ENCODE assay signal across 1 cellular context in the genomic region with DNA sequence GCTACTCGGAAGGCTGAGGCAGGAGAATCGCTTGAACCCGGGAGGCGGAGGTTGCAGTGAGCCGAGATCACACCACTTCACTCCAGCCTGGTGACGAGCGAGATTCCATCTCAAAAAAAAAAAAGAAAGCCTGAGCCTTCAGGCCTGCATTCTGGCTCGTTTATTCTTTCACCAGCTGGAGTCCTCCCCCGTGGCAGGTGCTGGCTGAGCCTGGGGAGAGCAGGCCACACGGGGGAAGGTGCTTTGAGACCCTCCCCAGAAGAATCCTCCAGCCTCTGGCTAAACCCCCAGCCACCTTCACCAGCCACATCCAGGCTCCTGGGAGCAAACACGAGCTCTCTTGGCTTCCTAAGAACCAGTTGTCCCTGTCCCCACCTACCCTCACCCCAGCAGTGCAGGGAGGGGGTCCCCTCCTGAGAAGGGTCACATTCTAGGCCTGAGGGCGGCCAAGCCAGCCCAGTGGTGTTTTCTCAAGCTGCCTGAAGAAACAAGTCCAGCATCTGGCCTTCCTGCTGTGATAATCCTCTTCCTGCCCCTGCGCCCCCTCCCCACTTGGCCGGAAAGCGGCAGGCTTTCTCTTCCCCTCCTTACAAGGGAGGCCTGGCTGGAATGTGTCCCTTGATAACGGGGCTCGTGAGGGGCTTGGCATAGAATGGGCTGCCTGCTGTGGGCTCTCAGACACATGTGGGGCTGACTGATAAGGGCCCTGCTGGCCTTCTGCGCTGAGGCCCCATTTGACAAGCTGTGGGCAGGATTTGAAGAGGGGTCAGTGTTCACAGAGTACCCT.
TF ChIP-seq lines count a peak whose summit lies in the region.

No MANE protein-coding gene starts in this region.

TF ChIP-seq in K562, 482 proteins besides CTCF, POLR2A, EP300 and RAD21 (continued from another document and continues in another):
- TF ChIP-seq CHAMP1 (IDR thresholded peaks at IDR 0.05) (peak; percentile 94), GABPB1 (CRISPR knock-in tag; IDR thresholded peaks at IDR 0.05) (peak; percentile 94), ZFP30 (CRISPR knock-in tag; IDR thresholded peaks at IDR 0.05; ENCODE audit: borderline replicate concordance) (no peak), ZSCAN29 (IDR thresholded peaks at IDR 0.05) (no peak), MITF (IDR thresholded peaks at IDR 0.05) (peak; percentile 98), ZNF445 (CRISPR knock-in tag; IDR thresholded peaks at IDR 0.05; ENCODE audit: low read depth) (no peak), ZNF140 (CRISPR knock-in tag; IDR thresholded peaks at IDR 0.05) (no peak), TBL1XR1 (IDR thresholded peaks at IDR 0.05; ENCODE audit: low read length in 2 of 2) (peak; percentile 79 to 92), ZNF175 (CRISPR knock-in tag; IDR thresholded peaks at IDR 0.05; ENCODE audit: low read depth) (peak; percentile 87), RBM15 (IDR thresholded peaks at IDR 0.05; ENCODE audit: insufficient read depth, low read length) (no peak), ZZZ3 (IDR thresholded peaks at IDR 0.05) (no peak; the same call in 1 of the 2 replicates), DMBX1 (CRISPR knock-in tag; IDR thresholded peaks at IDR 0.05; ENCODE audit: borderline replicate concordance) (peak; percentile 93), CBX5 (IDR thresholded peaks at IDR 0.05; ENCODE audit: borderline replicate concordance, low read depth) (no peak), HMG20B (CRISPR knock-in tag; IDR thresholded peaks at IDR 0.05) (no peak), ZFX (CRISPR knock-in tag; IDR thresholded peaks at IDR 0.05) (peak; percentile 87), ZNF12 (CRISPR knock-in tag; IDR thresholded peaks at IDR 0.05) (no peak), ZSCAN32 (CRISPR knock-in tag; IDR thresholded peaks at IDR 0.05) (no peak), ID3 (CRISPR knock-in tag; IDR thresholded peaks at IDR 0.05) (no peak), ID3 (tag; IDR thresholded peaks at IDR 0.05) (peak; percentile 91), ZNF197 (CRISPR knock-in tag; IDR thresholded peaks at IDR 0.05; ENCODE audit: low read depth) (0 out of 2 replicates have a peak, but pooled peaks have one; percentile 46), FOXA1 (IDR thresholded peaks at IDR 0.05; ENCODE audit: borderline replicate concordance) (no peak), HIVEP1 (CRISPR knock-in tag; IDR thresholded peaks at IDR 0.05) (no peak), ZC3H8 (IDR thresholded peaks at IDR 0.05) (no peak), THAP12 (CRISPR knock-in tag; IDR thresholded peaks at IDR 0.05) (no peak), ZNF217 (CRISPR knock-in tag; IDR thresholded peaks at IDR 0.05) (no peak), ZNF232 (CRISPR knock-in tag; IDR thresholded peaks at IDR 0.05) (no peak), DIDO1 (tag; IDR thresholded peaks at IDR 0.05; ENCODE audit: low read depth) (no peak), TFAP4 (CRISPR knock-in tag; IDR thresholded peaks at IDR 0.05; ENCODE audit: borderline replicate concordance) (peak; percentile 94), SIX5 (IDR thresholded peaks at IDR 0.05; ENCODE audit: borderline replicate concordance in 1 of 2, insufficient read depth in 1 of 2, low read depth in 1 of 2, low read length in 2 of 2) (no peak), SP1 (CRISPR knock-in tag; IDR thresholded peaks at IDR 0.05) (peak; percentile 87), HDAC1 (IDR thresholded peaks at IDR 0.05) (peak; percentile 11 to 91; a peak in 3 of 4 replicates), NEUROD1 (IDR thresholded peaks at IDR 0.05; ENCODE audit: borderline replicate concordance, low read depth, low read length, partially characterized antibody) (peak; percentile 94), GTF2E2 (tag; IDR thresholded peaks at IDR 0.05) (peak; percentile 48; the same call in 1 of the 2 replicates), CLOCK (CRISPR knock-in tag; IDR thresholded peaks at IDR 0.05; ENCODE audit: borderline replicate concordance) (no peak), HNRNPH1 (optimal IDR thresholded peaks at IDR 0.05; ENCODE audit: low read depth, low read length) (no peak), TCFL5 (CRISPR knock-in tag; conservative IDR thresholded peaks at IDR 0.05) (no peak), MAFF (IDR thresholded peaks at IDR 0.05; ENCODE audit: low read length) (no peak), ZNF57 (CRISPR knock-in tag; IDR thresholded peaks at IDR 0.05) (no peak), JUN (IDR thresholded peaks at IDR 0.05; ENCODE audit: borderline replicate concordance, low read depth, low read length) (peak; percentile 60; the same call in 1 of the 2 replicates), JUN (CRISPR knock-in tag; IDR thresholded peaks at IDR 0.05; ENCODE audit: borderline replicate concordance) (no peak)
- TF ChIP-seq, protein P1, sequence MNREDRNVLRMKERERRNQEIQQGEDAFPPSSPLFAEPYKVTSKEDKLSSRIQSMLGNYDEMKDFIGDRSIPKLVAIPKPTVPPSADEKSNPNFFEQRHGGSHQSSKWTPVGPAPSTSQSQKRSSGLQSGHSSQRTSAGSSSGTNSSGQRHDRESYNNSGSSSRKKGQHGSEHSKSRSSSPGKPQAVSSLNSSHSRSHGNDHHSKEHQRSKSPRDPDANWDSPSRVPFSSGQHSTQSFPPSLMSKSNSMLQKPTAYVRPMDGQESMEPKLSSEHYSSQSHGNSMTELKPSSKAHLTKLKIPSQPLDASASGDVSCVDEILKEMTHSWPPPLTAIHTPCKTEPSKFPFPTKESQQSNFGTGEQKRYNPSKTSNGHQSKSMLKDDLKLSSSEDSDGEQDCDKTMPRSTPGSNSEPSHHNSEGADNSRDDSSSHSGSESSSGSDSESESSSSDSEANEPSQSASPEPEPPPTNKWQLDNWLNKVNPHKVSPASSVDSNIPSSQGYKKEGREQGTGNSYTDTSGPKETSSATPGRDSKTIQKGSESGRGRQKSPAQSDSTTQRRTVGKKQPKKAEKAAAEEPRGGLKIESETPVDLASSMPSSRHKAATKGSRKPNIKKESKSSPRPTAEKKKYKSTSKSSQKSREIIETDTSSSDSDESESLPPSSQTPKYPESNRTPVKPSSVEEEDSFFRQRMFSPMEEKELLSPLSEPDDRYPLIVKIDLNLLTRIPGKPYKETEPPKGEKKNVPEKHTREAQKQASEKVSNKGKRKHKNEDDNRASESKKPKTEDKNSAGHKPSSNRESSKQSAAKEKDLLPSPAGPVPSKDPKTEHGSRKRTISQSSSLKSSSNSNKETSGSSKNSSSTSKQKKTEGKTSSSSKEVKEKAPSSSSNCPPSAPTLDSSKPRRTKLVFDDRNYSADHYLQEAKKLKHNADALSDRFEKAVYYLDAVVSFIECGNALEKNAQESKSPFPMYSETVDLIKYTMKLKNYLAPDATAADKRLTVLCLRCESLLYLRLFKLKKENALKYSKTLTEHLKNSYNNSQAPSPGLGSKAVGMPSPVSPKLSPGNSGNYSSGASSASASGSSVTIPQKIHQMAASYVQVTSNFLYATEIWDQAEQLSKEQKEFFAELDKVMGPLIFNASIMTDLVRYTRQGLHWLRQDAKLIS (CRISPR knock-in tag; IDR thresholded peaks at IDR 0.05) = peak; percentile 63
- TF ChIP-seq, protein P2, sequence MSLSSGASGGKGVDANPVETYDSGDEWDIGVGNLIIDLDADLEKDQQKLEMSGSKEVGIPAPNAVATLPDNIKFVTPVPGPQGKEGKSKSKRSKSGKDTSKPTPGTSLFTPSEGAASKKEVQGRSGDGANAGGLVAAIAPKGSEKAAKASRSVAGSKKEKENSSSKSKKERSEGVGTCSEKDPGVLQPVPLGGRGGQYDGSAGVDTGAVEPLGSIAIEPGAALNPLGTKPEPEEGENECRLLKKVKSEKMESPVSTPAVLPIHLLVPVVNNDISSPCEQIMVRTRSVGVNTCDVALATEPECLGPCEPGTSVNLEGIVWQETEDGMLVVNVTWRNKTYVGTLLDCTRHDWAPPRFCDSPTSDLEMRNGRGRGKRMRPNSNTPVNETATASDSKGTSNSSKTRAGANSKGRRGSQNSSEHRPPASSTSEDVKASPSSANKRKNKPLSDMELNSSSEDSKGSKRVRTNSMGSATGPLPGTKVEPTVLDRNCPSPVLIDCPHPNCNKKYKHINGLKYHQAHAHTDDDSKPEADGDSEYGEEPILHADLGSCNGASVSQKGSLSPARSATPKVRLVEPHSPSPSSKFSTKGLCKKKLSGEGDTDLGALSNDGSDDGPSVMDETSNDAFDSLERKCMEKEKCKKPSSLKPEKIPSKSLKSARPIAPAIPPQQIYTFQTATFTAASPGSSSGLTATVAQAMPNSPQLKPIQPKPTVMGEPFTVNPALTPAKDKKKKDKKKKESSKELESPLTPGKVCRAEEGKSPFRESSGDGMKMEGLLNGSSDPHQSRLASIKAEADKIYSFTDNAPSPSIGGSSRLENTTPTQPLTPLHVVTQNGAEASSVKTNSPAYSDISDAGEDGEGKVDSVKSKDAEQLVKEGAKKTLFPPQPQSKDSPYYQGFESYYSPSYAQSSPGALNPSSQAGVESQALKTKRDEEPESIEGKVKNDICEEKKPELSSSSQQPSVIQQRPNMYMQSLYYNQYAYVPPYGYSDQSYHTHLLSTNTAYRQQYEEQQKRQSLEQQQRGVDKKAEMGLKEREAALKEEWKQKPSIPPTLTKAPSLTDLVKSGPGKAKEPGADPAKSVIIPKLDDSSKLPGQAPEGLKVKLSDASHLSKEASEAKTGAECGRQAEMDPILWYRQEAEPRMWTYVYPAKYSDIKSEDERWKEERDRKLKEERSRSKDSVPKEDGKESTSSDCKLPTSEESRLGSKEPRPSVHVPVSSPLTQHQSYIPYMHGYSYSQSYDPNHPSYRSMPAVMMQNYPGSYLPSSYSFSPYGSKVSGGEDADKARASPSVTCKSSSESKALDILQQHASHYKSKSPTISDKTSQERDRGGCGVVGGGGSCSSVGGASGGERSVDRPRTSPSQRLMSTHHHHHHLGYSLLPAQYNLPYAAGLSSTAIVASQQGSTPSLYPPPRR (CRISPR knock-in tag; IDR thresholded peaks at IDR 0.05; ENCODE audit: borderline replicate concordance) = peak; percentile 88; the same call in 1 of the 2 replicates
